In the genomic region with DNA sequence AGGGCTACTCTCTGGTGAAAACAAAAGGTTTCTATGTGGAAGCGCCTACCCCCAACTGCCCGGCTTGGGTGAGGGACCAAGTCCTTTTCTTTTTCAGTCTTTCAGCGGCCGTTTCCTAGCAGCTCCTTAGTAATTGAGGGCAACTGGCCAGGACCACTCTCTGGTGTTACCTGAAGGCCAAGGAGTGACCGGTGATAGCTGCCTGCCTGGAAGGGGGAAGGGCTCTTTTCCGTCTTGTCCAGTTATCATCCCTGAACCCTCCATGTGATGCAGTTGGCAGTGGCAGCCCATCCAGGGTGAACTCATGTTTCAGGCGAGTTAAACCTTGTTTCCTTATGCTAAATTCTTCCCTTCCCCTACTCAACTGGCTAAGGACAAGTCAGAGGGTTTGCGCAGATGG, we compare ENCODE assay signal across 19 cellular contexts. TPM values are rescaled to one million over a fixed set of nuclear protein-coding genes. Genes with fewer than 3 reads are reported as not detected.
DNase-seq lines count a peak whose midpoint lies in the region; ATAC-seq, FAIRE-seq and TF ChIP-seq lines count a peak whose summit lies in the region.
"Had no signal": no experiment of that assay in that cellular context is flagged by ENCODE, and none has a peak within 500 bp of the region (broad histone marks: within the 10 kb centered on the region; RNA-seq: fewer than 3 reads in every experiment).

No MANE protein-coding gene starts in this region.

- TF ChIP-seq POLR2A in breast epithelium (IDR thresholded peaks at IDR 0.05) (no peak), K562 (conservative IDR thresholded peaks at IDR 0.05) (no peak)

- POLR2A ChIA-PET in K562 (lab: Yijun Ruan, JAX), result no interaction called here

- H3K4me1 Mint-ChIP-seq in T-helper 17 cell, result no peaks in the 10 kb centered on the region

- H3K9me3 ChIP-seq in mammary epithelial cell (replicated peaks; ENCODE audit: insufficient read depth, low read length) (no peaks in the 10 kb centered on the region), breast epithelium (no peaks in the 10 kb centered on the region), K562 (replicated peaks; ENCODE audit: control insufficient read depth, insufficient read depth, low read depth, low read length) (no peaks in the 10 kb centered on the region), upper lobe of right lung (no peaks in the 10 kb centered on the region), T-helper 17 cell (ENCODE audit: control insufficient read depth, low read length, poor library complexity, severe bottlenecking) (no peaks in the 10 kb centered on the region)
- H3K9me3 ChIP-seq: Peyer's patch, SJSA1 had no signal

- H3K36me3 ChIP-seq in mammary epithelial cell (ENCODE audit: insufficient read depth, low read length), result no peaks in the 10 kb centered on the region
- no peaks in the 10 kb centered on the region for H3K36me3 ChIP-seq in breast epithelium
- no peaks in the 10 kb centered on the region for H3K36me3 ChIP-seq in K562 (ENCODE audit: control insufficient read depth, insufficient read depth, low read length)
- no peaks in the 10 kb centered on the region for H3K36me3 ChIP-seq in upper lobe of right lung
- H3K36me3 ChIP-seq: Peyer's patch, SJSA1 had no signal

- H4K20me1 ChIP-seq in mammary epithelial cell (ENCODE audit: insufficient read depth, low read length) (no peaks in the 10 kb centered on the region), K562 (replicated peaks; ENCODE audit: control insufficient read depth, insufficient read depth, low read length) (no peaks in the 10 kb centered on the region; the same call in 1 of the 2 replicates)

- no peak overlapping the region for H3K4me2 ChIP-seq in mammary epithelial cell (ENCODE audit: insufficient read depth, low read depth, low read length)
- H3K4me2 ChIP-seq in K562 (ENCODE audit: insufficient read depth, low read length), result peak overlapping the region; percentile 25; the same call in 1 of the 2 replicates

- intact Hi-C loops in mammary epithelial cell (cut with micrococcal nuclease) (no loop called here), breast epithelium (cut with DNase I; ENCODE audit: low total_unique reads) (no loop called here), K562 (cut with micrococcal nuclease) (no loop called here), upper lobe of right lung (cut with DNase I) (no loop called here)

- H3K4me3 ChIP-seq in mammary epithelial cell (replicated peaks in 1 of 3; ENCODE audit: insufficient read depth in 1 of 3, low read depth in 2 of 3, low read length in 3 of 3), result no peak overlapping the region
- H3K4me3 ChIP-seq in breast epithelium, result no peak overlapping the region
- no peak overlapping the region for H3K4me3 ChIP-seq in K562
- H3K4me3 ChIP-seq in upper lobe of right lung, result no peak overlapping the region
- H3K4me3 ChIP-seq: Peyer's patch, SJSA1 had no signal

- dilution Hi-C loops in mammary epithelial cell (cut with HindIII; ENCODE audit: low sequenced_read_pairs), result no loop called here

- H3K9ac ChIP-seq in mammary epithelial cell (ENCODE audit: insufficient read depth, low read length) (no peak overlapping the region), K562 (ENCODE audit: insufficient read depth in 1 of 2, low read depth in 2 of 2, low read length in 2 of 2) (no peak overlapping the region)

- H3K9me1 ChIP-seq in K562 (ENCODE audit: control insufficient read depth, insufficient read depth, low read length), result no peaks in the 10 kb centered on the region

- DNase-seq in mammary epithelial cell (no peak), breast epithelium (ENCODE audit: low spot score in 2 of 2) (no peak), K562 (ENCODE audit: extremely low read depth in 1 of 4, low spot score in 3 of 4) (no peak), left lobe of liver (ENCODE audit: low spot score) (no peak), upper lobe of right lung (peak; percentile 22), NCI-H510A (lab: John Stamatoyannopoulos, UW) (no peak), T-helper 17 cell (no peak)
- DNase-seq: 8988T; CD8-positive, alpha-beta memory T cell; GF-D8; GOT3; NCI-H1105 treated with DMSO at 0.1 percent for 48 hours; NCI-H2171; NCI-H345; NCI-H526 treated with DMSO at 0.1 percent for 48 hours had no signal

- ATAC-seq in K562 (no peak), left lobe of liver (peak; percentile 7), upper lobe of right lung (no peak), HG03196 (IDR thresholded peaks at IDR 0.05; ENCODE audit: unreplicated experiment) (no peak), T-helper 17 cell (no peak)

- H3K79me2 ChIP-seq in mammary epithelial cell (ENCODE audit: insufficient read depth, low read length) (no peaks in the 10 kb centered on the region), K562 (ENCODE audit: control insufficient read depth, insufficient read depth, low read length) (no peaks in the 10 kb centered on the region)

- peaks cover 73% of the 10 kb centered on the region for H3K27me3 Mint-ChIP-seq in T-helper 17 cell

- BruUV-seq in mammary epithelial cell (replicated peaks; lab: Mats Ljungman, UMichigan) (TSS peak; percentile 66), K562 (replicated peaks; lab: Mats Ljungman, UMichigan) (TSS peak; percentile 72)

- H3K36me3 Mint-ChIP-seq in T-helper 17 cell (ENCODE audit: low read depth), result peaks cover 5% of the 10 kb centered on the region
- H3K36me3 Mint-ChIP-seq: CD8-positive, alpha-beta memory T cell had no signal

- H3K4me1 ChIP-seq in mammary epithelial cell (ENCODE audit: insufficient read depth, low read length) (no peaks in the 10 kb centered on the region), breast epithelium (no peaks in the 10 kb centered on the region), K562 (replicated peaks in 1 of 2; ENCODE audit: control insufficient read depth in 2 of 2, insufficient read depth in 2 of 2, low read length in 2 of 2) (no peaks in the 10 kb centered on the region), upper lobe of right lung (no peaks in the 10 kb centered on the region)
- H3K4me1 ChIP-seq: SJSA1 had no signal

- no peak for TF ChIP-seq EP300 in K562 (IDR thresholded peaks at IDR 0.05; ENCODE audit: low read length)

- no peak for TF ChIP-seq CTCF in mammary epithelial cell (conservative IDR thresholded peaks at IDR 0.05 in 1 of 2, IDR thresholded peaks at IDR 0.05 in 1 of 2; ENCODE audit: extremely low read depth in 1 of 2, insufficient read depth in 1 of 2, low read depth in 1 of 2, low read length in 2 of 2)
- TF ChIP-seq CTCF in breast epithelium (IDR thresholded peaks at IDR 0.05), result no peak
- no peak for TF ChIP-seq CTCF in K562 (IDR thresholded peaks at IDR 0.05 in 2 of 3, conservative IDR thresholded peaks at IDR 0.05 in 1 of 3; ENCODE audit: insufficient read depth in 2 of 3, low read depth in 1 of 3, low read length in 3 of 3)
- TF ChIP-seq CTCF in upper lobe of right lung (IDR thresholded peaks at IDR 0.05), result no peak

- WGBS in mammary epithelial cell (ENCODE audit: low coverage, missing lambda C conversion rate), result 56% methylated on average over 8 of the region's 8 CpGs
- WGBS in K562 (ENCODE audit: insufficient coverage, low coverage, missing lambda C conversion rate), result 16% methylated on average over 8 of the region's 8 CpGs

- no peaks in the 10 kb centered on the region for H3K27me3 ChIP-seq in mammary epithelial cell (ENCODE audit: insufficient read depth, low read length)
- H3K27me3 ChIP-seq in breast epithelium, result no peaks in the 10 kb centered on the region
- peaks cover 0 to 4% of the 10 kb centered on the region in 2 experiments; a peak in 1 of 5 replicates for H3K27me3 ChIP-seq in K562 (ENCODE audit: control insufficient read depth in 2 of 2, insufficient read depth in 2 of 2, low read length in 2 of 2)
- H3K27me3 ChIP-seq in upper lobe of right lung, result peaks cover 14% of the 10 kb centered on the region
- H3K27me3 ChIP-seq: Peyer's patch, SJSA1 had no signal

- no peak overlapping the region for H3K27ac Mint-ChIP-seq in T-helper 17 cell
- H3K27ac Mint-ChIP-seq: CD8-positive, alpha-beta memory T cell had no signal

- in situ Hi-C loops in mammary epithelial cell (cut with MboI; ENCODE audit: low sequenced_read_pairs in 2 of 2) (no loop called here), K562 (cut with MboI) (no loop called here)

- TF ChIP-seq RAD21 in K562 (CRISPR knock-in tag; conservative IDR thresholded peaks at IDR 0.05 in 1 of 2, IDR thresholded peaks at IDR 0.05 in 1 of 2), result no peak

- no peak overlapping the region for H3K4me3 Mint-ChIP-seq in T-helper 17 cell

- no peak overlapping the region for H3K27ac ChIP-seq in mammary epithelial cell (ENCODE audit: insufficient read depth, low read depth, low read length)
- no peak overlapping the region for H3K27ac ChIP-seq in breast epithelium
- H3K27ac ChIP-seq in K562 (ENCODE audit: extremely low read depth, low read depth, low read length), result no peak overlapping the region
- H3K27ac ChIP-seq in upper lobe of right lung, result no peak overlapping the region
- H3K27ac ChIP-seq: Peyer's patch, SJSA1 had no signal

- no peak for FAIRE-seq in K562 (lab: Jason Lieb, UNC)
- FAIRE-seq: D721Med had no signal

- H2AFZ ChIP-seq in mammary epithelial cell (ENCODE audit: low read depth, low read length), result no peak overlapping the region
- H2AFZ ChIP-seq in K562 (ENCODE audit: low read depth, low read length), result peak overlapping the region; percentile 44; the same call in 1 of the 2 replicates

- CTCF ChIA-PET in mammary epithelial cell (lab: Charles Lee; ENCODE audit: low non-redundant PET), result no interaction called here
- CTCF ChIA-PET in K562 (lab: Yijun Ruan, JAX; ENCODE audit: low intra/inter-chr PET ratio), result no interaction called here

RNA-seq across cellular contexts. Expression of gene RHCG, which starts 33.3 kb away (rescaled TPM):
- 1 to 10 TPM in 1 of 2 donors, under 1 TPM in 1; 0.89 to 2.5 TPM for total RNA-seq in mammary epithelial cell
- 1.5 TPM for polyA plus RNA-seq in mammary epithelial cell
- 3.3 TPM for polyA minus RNA-seq in mammary epithelial cell
- 1 to 10 TPM in 1 of 3 donors, under 1 TPM in 2; 0.16 to 1.5 (median 0.66) TPM for total RNA-seq in breast epithelium
- total RNA-seq in K562 (2011; cell fraction: chromatin; rRNA removed; ENCODE audit: low replicate concordance), result not detected in 2 replicates
- not detected in 2 replicates for total RNA-seq in K562 (2011; cell fraction: nucleolus; rRNA removed)
- not detected in 2 replicates for total RNA-seq in K562 (2011; cell fraction: nucleoplasm; rRNA removed)
- not detected in 2 replicates for total RNA-seq in K562 (2014; rRNA removed)
- total RNA-seq in K562 (2014; rRNA removed; fragmentation: Illumina TruSeq; extraction: Trizol), result not detected in 2 replicates
- not detected in 2 replicates for total RNA-seq in K562 (2015; rRNA removed; fragmentation: Illumina TruSeq; extraction: Trizol)
- total RNA-seq in K562 (2021), result not detected in 2 replicates
- not detected in 2 replicates for polyA plus RNA-seq in K562 (2011; rRNA removed)
- polyA plus RNA-seq in K562 (2011; cell fraction: cytosol; rRNA removed), result not detected in 2 replicates
- polyA plus RNA-seq in K562 (2011; cell fraction: nucleus; rRNA removed), result not detected in 2 replicates
- polyA plus RNA-seq in K562 (2012), result not detected in 2 replicates
- not detected in 2 replicates for polyA plus RNA-seq in K562 (2014; fragmentation: Illumina TruSeq; extraction: Trizol)
- polyA plus RNA-seq in K562 (2014; fragmentation: Nextera tagmentation; extraction: Ambion mirVana), result not detected
- not detected in 2 replicates for polyA plus RNA-seq in K562 (2014; rRNA removed)
- not detected in 2 replicates for polyA minus RNA-seq in K562 (2011; rRNA and poly(A)+ RNA removed)
- polyA minus RNA-seq in K562 (2011; cell fraction: cytosol; rRNA and poly(A)+ RNA removed), result not detected in 2 replicates
- polyA minus RNA-seq in K562 (2011; cell fraction: nucleus; rRNA and poly(A)+ RNA removed), result not detected in 2 replicates
- 0.15 TPM for total RNA-seq in left lobe of liver
- not detected for total RNA-seq in upper lobe of right lung
- total RNA-seq in T-helper 17 cell, result not detected
- total RNA-seq: CD8-positive, alpha-beta memory T cell; Peyer's patch; SJSA1 had no signal
- polyA plus RNA-seq: CD8-positive, alpha-beta memory T cell had no signal
